Comparison of ENCODE assay signal across 1 cellular context in the genomic region with DNA sequence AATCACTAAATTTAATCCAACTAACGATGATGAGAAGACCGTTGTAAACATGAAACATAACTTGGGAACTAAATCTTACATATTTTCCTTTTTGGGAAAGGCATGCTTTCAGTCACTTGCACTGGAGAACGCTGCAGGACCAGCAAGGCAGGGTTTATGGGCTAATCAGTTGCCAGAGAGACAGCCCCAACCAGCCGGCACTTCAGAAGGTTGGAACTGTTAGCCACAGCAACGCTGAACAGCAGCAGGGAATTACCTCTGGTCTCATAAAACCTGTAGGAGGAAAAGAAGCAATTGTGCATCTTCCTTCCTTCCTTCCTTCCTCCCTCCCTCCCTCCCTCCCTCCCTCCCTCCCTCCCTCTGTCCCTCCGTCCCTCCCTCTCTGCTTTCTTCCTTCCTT.
TF ChIP-seq lines count a peak whose summit lies in the region.

No MANE protein-coding gene starts in this region.

TF ChIP-seq in SK-N-SH treated with all-trans-retinoic acid at 6 μM for 48 hours, 23 proteins besides CTCF, POLR2A, EP300 and RAD21 (continued from another document):
- TF ChIP-seq, protein P1, sequence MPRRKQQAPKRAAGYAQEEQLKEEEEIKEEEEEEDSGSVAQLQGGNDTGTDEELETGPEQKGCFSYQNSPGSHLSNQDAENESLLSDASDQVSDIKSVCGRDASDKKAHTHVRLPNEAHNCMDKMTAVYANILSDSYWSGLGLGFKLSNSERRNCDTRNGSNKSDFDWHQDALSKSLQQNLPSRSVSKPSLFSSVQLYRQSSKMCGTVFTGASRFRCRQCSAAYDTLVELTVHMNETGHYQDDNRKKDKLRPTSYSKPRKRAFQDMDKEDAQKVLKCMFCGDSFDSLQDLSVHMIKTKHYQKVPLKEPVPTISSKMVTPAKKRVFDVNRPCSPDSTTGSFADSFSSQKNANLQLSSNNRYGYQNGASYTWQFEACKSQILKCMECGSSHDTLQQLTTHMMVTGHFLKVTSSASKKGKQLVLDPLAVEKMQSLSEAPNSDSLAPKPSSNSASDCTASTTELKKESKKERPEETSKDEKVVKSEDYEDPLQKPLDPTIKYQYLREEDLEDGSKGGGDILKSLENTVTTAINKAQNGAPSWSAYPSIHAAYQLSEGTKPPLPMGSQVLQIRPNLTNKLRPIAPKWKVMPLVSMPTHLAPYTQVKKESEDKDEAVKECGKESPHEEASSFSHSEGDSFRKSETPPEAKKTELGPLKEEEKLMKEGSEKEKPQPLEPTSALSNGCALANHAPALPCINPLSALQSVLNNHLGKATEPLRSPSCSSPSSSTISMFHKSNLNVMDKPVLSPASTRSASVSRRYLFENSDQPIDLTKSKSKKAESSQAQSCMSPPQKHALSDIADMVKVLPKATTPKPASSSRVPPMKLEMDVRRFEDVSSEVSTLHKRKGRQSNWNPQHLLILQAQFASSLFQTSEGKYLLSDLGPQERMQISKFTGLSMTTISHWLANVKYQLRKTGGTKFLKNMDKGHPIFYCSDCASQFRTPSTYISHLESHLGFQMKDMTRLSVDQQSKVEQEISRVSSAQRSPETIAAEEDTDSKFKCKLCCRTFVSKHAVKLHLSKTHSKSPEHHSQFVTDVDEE (CRISPR knock-in tag; IDR thresholded peaks at IDR 0.05) = no peak
